12 cellular contexts compared by ENCODE assay signal in the genomic region with DNA sequence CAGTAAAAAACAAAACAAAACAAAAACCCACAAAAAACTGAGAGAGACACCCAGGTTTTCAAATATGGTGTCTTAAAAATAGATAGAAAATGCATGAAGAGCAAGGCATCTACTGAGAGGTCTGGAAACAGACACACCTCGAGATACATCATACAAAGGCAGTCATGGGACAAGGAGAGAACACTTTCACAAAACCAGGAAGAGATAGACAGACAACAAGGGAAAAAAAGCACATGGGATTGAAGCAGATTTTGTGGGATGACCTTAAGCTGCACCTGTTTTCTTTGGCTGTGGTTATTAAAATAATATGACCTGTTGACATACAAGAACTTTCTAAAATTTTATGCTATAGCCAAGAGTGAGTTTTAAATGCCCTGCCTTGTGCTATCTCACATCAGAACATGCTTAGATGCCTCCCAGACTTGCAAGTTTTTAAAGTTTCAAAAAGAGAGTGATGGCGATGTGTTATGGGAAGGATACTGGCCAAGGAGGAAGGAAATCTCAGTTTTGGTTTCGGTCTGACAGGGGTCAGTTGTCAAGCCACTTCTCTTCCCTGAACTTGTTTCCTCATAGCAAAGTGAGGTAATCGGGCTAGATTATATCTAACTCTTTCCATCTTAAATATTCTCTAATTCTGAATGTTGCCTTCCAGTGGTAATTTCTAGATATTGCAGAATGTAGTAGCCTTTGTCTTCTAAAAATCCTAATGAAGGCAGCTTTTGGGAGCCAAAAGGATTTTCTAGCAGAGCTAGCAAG. TPM values are rescaled to one million over a fixed set of nuclear protein-coding genes. Genes with fewer than 3 reads are reported as not detected.
DNase-seq lines count a peak whose midpoint lies in the region; ATAC-seq and TF ChIP-seq lines count a peak whose summit lies in the region.
"Not testable (repeated sequence)": the region's sequence is repeated elsewhere in the genome, so short reads cannot be mapped to it uniquely, and the experiment has no call there.
"Had no signal": no experiment of that assay in that cellular context is flagged by ENCODE, and none has a peak within 500 bp of the region (broad histone marks: within the 10 kb centered on the region; RNA-seq: fewer than 3 reads in every experiment).

No MANE protein-coding gene starts in this region.

- peak; percentile 50 for ATAC-seq in GM19351 (IDR thresholded peaks at IDR 0.05; ENCODE audit: unreplicated experiment)
- ATAC-seq in right lobe of liver, result peak; percentile 64 to 75 (median 72)
- ATAC-seq in stimulated activated memory B cell treated with anti-CD40 and anti-IgM and Interleukin-4, amounts not matched to agents 10 μg/mL and 1 μg/mL and 100 μg/mL, for 72 hours, result peak; percentile 89

- not testable (repeated sequence) for H3K9me3 Mint-ChIP-seq in CD4-positive, alpha-beta memory T cell; activated T-helper 1 cell treated with anti-CD3 and anti-CD28 coated beads, Interleukin-12 subunit alpha, Interleukin-12 subunit beta, Interleukin-2, Interleukin-4 antibody, amounts not matched to agents 30 ng/mL and 10 ng/mL and 1 ng/mL, durations not matched to agents 14 hours and 24 hours and 36 hours; stimulated activated memory B cell treated with anti-CD40 and anti-IgM and Interleukin-4, amounts not matched to agents 10 μg/mL and 1 μg/mL and 100 μg/mL, for 72 hours

- peak in 1 of 4 donors; percentile 15 for TF ChIP-seq CTCF in right lobe of liver (IDR thresholded peaks at IDR 0.05)

- not testable (repeated sequence) for TF ChIP-seq POLR2A in right lobe of liver (IDR thresholded peaks at IDR 0.05)

- POLR2A ChIA-PET in CD4-positive, alpha-beta memory T cell (lab: Charles Lee; ENCODE audit: partially characterized antibody), result not testable (repeated sequence)

- H3K4me1 Mint-ChIP-seq in CD4-positive, alpha-beta memory T cell, result peaks cover 5 to 13% (median 9%) of the 10 kb centered on the region in 4 donors
- H3K4me1 Mint-ChIP-seq in activated T-helper 1 cell treated with anti-CD3 and anti-CD28 coated beads, Interleukin-12 subunit alpha, Interleukin-12 subunit beta, Interleukin-2, Interleukin-4 antibody, amounts not matched to agents 30 ng/mL and 10 ng/mL and 1 ng/mL, durations not matched to agents 14 hours and 24 hours and 36 hours (ENCODE audit: low read depth), result peaks cover 12% of the 10 kb centered on the region
- H3K4me1 Mint-ChIP-seq in stimulated activated memory B cell treated with anti-CD40 and anti-IgM and Interleukin-4, amounts not matched to agents 10 μg/mL and 1 μg/mL and 100 μg/mL, for 72 hours, result peaks cover 14% of the 10 kb centered on the region

- H3K9me3 ChIP-seq in CD4-positive, alpha-beta memory T cell (ENCODE audit: control insufficient read depth in 1 of 2, low read length in 2 of 2); right lobe of liver: not testable (repeated sequence)

- H3K27me3 ChIP-seq in CD4-positive, alpha-beta memory T cell (ENCODE audit: insufficient read depth, low read length); right lobe of liver: not testable (repeated sequence)

- not testable (repeated sequence) for H3K27ac ChIP-seq in CD4-positive, alpha-beta memory T cell (ENCODE audit: low read depth, low read length); right lobe of liver

- H3K27me3 Mint-ChIP-seq in CD4-positive, alpha-beta memory T cell; activated T-helper 1 cell treated with anti-CD3 and anti-CD28 coated beads, Interleukin-12 subunit alpha, Interleukin-12 subunit beta, Interleukin-2, Interleukin-4 antibody, amounts not matched to agents 30 ng/mL and 10 ng/mL and 1 ng/mL, durations not matched to agents 14 hours and 24 hours and 36 hours (ENCODE audit: insufficient read depth); stimulated activated memory B cell treated with anti-CD40 and anti-IgM and Interleukin-4, amounts not matched to agents 10 μg/mL and 1 μg/mL and 100 μg/mL, for 72 hours: not testable (repeated sequence)

- CTCF ChIA-PET in CD4-positive, alpha-beta memory T cell (lab: Charles Lee; ENCODE audit: partially characterized antibody), result not testable (repeated sequence)

- H3K36me3 Mint-ChIP-seq in CD4-positive, alpha-beta memory T cell; activated T-helper 1 cell treated with anti-CD3 and anti-CD28 coated beads, Interleukin-12 subunit alpha, Interleukin-12 subunit beta, Interleukin-2, Interleukin-4 antibody, amounts not matched to agents 30 ng/mL and 10 ng/mL and 1 ng/mL, durations not matched to agents 14 hours and 24 hours and 36 hours (ENCODE audit: low read depth); stimulated activated memory B cell treated with anti-CD40 and anti-IgM and Interleukin-4, amounts not matched to agents 10 μg/mL and 1 μg/mL and 100 μg/mL, for 72 hours: not testable (repeated sequence)

- peak in 4 of 5 donors; percentile 10 to 18 (median 16) for DNase-seq in CD4-positive, alpha-beta memory T cell
- DNase-seq in LoVo (ENCODE audit: low spot score) (peak; percentile 16), RPMI8226 (peak; percentile 61), fibroblast of peridontal ligament (ENCODE audit: extremely low read depth) (peak; percentile 30)
- DNase-seq in activated T-helper 1 cell treated with anti-CD3 and anti-CD28 coated beads, Interleukin-12 subunit alpha, Interleukin-12 subunit beta, Interleukin-2, Interleukin-4 antibody, amounts not matched to agents 30 ng/mL and 10 ng/mL and 1 ng/mL, durations not matched to agents 14 hours and 24 hours and 36 hours (ENCODE audit: low spot score); right lobe of liver: not testable (repeated sequence)

- 29% methylated on average over 3 of the region's 4 CpGs for WGBS in right lobe of liver (ENCODE audit: insufficient coverage, low coverage, low lambda C conversion rate, missing lambda C conversion rate)

- intact Hi-C loops in CD4-positive, alpha-beta memory T cell (cut with micrococcal nuclease), result loop anchor here (2.0 kb wide), 1 partner anchor 74 kb away; no protein-coding TSS in a partner anchor
- intact Hi-C loops in activated T-helper 1 cell treated with anti-CD3 and anti-CD28 coated beads, Interleukin-12 subunit alpha, Interleukin-12 subunit beta, Interleukin-2, Interleukin-4 antibody, amounts not matched to agents 30 ng/mL and 10 ng/mL and 1 ng/mL, durations not matched to agents 14 hours and 24 hours and 36 hours (cut with micrococcal nuclease); right lobe of liver (cut with DNase I): not testable (repeated sequence)

- H3K4me3 Mint-ChIP-seq in CD4-positive, alpha-beta memory T cell, result peak overlapping the region in 5 of 8 donors; percentile 15 to 81 (median 74)
- not testable (repeated sequence) for H3K4me3 Mint-ChIP-seq in activated T-helper 1 cell treated with anti-CD3 and anti-CD28 coated beads, Interleukin-12 subunit alpha, Interleukin-12 subunit beta, Interleukin-2, Interleukin-4 antibody, amounts not matched to agents 30 ng/mL and 10 ng/mL and 1 ng/mL, durations not matched to agents 14 hours and 24 hours and 36 hours; stimulated activated memory B cell treated with anti-CD40 and anti-IgM and Interleukin-4, amounts not matched to agents 10 μg/mL and 1 μg/mL and 100 μg/mL, for 72 hours

- not testable (repeated sequence) for H3K36me3 ChIP-seq in CD4-positive, alpha-beta memory T cell (ENCODE audit: insufficient read depth, low read length); right lobe of liver

- not testable (repeated sequence) for H3K4me1 ChIP-seq in CD4-positive, alpha-beta memory T cell (ENCODE audit: insufficient read depth, low read length); right lobe of liver

- not testable (repeated sequence) for H3K4me3 ChIP-seq in CD4-positive, alpha-beta memory T cell (ENCODE audit: low read length in 2 of 2); right lobe of liver

- H3K27ac Mint-ChIP-seq in CD4-positive, alpha-beta memory T cell, result peak overlapping the region in 4 of 7 donors; percentile 38 to 65 (median 53)
- peak overlapping the region; percentile 27 for H3K27ac Mint-ChIP-seq in activated T-helper 1 cell treated with anti-CD3 and anti-CD28 coated beads, Interleukin-12 subunit alpha, Interleukin-12 subunit beta, Interleukin-2, Interleukin-4 antibody, amounts not matched to agents 30 ng/mL and 10 ng/mL and 1 ng/mL, durations not matched to agents 14 hours and 24 hours and 36 hours
- peak overlapping the region; percentile 76 for H3K27ac Mint-ChIP-seq in stimulated activated memory B cell treated with anti-CD40 and anti-IgM and Interleukin-4, amounts not matched to agents 10 μg/mL and 1 μg/mL and 100 μg/mL, for 72 hours

RNA-seq across cellular contexts. Expression of a gene that starts 11.5 kb away (rescaled TPM):
- total RNA-seq in CD4-positive, alpha-beta memory T cell, result 1 to 10 TPM in 1 of 2 experiments, under 1 TPM in 1; 0.81 to 2.1 TPM
- polyA plus RNA-seq in CD4-positive, alpha-beta memory T cell, result under 1 TPM in 1 of 2 donors, not detected in 1; 0.14 TPM
- total RNA-seq in activated T-helper 1 cell treated with anti-CD3 and anti-CD28 coated beads, Interleukin-12 subunit alpha, Interleukin-12 subunit beta, Interleukin-2, Interleukin-4 antibody, amounts not matched to agents 30 ng/mL and 10 ng/mL and 1 ng/mL, durations not matched to agents 14 hours and 24 hours and 36 hours, result not detected in 2 replicates
- 100 to 1,000 TPM in 1 of 6 experiments, 10 to 100 TPM in 5; 17.6 to 127 (median 31.2) TPM for total RNA-seq in right lobe of liver
- total RNA-seq: activated CD8-positive, alpha-beta memory T cell treated with anti-CD3 and anti-CD28 coated beads for 36 hours; Daoy; pulmonary artery endothelial cell had no signal

RNA-seq across cellular contexts. Expression of a gene that starts 36.8 kb away (rescaled TPM):
- 1 to 10 TPM; 2.4 TPM for total RNA-seq in CD4-positive, alpha-beta memory T cell
- under 1 TPM in 1 of 2 donors, not detected in 1; 0.09 TPM for polyA plus RNA-seq in CD4-positive, alpha-beta memory T cell
- 0.59 and 0.99 TPM in 2 replicates for total RNA-seq in activated T-helper 1 cell treated with anti-CD3 and anti-CD28 coated beads, Interleukin-12 subunit alpha, Interleukin-12 subunit beta, Interleukin-2, Interleukin-4 antibody, amounts not matched to agents 30 ng/mL and 10 ng/mL and 1 ng/mL, durations not matched to agents 14 hours and 24 hours and 36 hours
- total RNA-seq in right lobe of liver, result 1 to 10 TPM in 4 of 6 experiments, under 1 TPM in 2; 0.59 to 3.1 (median 1.6) TPM

RNA-seq across cellular contexts. Expression of a gene that starts 55.9 kb away (rescaled TPM):
- total RNA-seq in CD4-positive, alpha-beta memory T cell, result 1 to 10 TPM; 1.0 to 1.9 TPM
- not detected for polyA plus RNA-seq in CD4-positive, alpha-beta memory T cell
- total RNA-seq in activated T-helper 1 cell treated with anti-CD3 and anti-CD28 coated beads, Interleukin-12 subunit alpha, Interleukin-12 subunit beta, Interleukin-2, Interleukin-4 antibody, amounts not matched to agents 30 ng/mL and 10 ng/mL and 1 ng/mL, durations not matched to agents 14 hours and 24 hours and 36 hours, result not detected in 2 replicates
- 10 to 100 TPM in 3 of 6 experiments, 1 to 10 TPM in 3; 4.7 to 22.1 (median 13.6) TPM for total RNA-seq in right lobe of liver
- total RNA-seq: activated CD8-positive, alpha-beta memory T cell treated with anti-CD3 and anti-CD28 coated beads for 36 hours; activated naive CD4-positive, alpha-beta T cell treated with anti-CD3 and anti-CD28 coated beads for 36 hours; Daoy; pulmonary artery endothelial cell had no signal

Comparison
In these comparisons a context has a peak if more than half of its experiments do, and no peak if none do; other contexts are left out.
1. RNA of a gene that starts 11.5 kb away (total RNA-seq): 17.6 to 127 TPM in right lobe of liver; 0.81 to 2.1 TPM in CD4-positive, alpha-beta memory T cell and not detected in activated T-helper 1 cell treated with anti-CD3 and anti-CD28 coated beads, Interleukin-12 subunit alpha, Interleukin-12 subunit beta, Interleukin-2, Interleukin-4 antibody, amounts not matched to agents 30 ng/mL and 10 ng/mL and 1 ng/mL, durations not matched to agents 14 hours and 24 hours and 36 hours; every median in the first group is over 4 times any median in the second.
2. Peak in every context shown above with its lines, with median percentiles within 50 percentile points of each other: H3K27ac Mint-ChIP-seq and ATAC-seq.